ENCODE assay signal across 8 cellular contexts in genomic region chr1:33472349-33472980, GRCh38. TPM values are rescaled to one million over a fixed set of nuclear protein-coding genes. Genes with fewer than 3 reads are reported as not detected.
DNase-seq lines count a peak whose midpoint lies in the region; ATAC-seq and TF ChIP-seq lines count a peak whose summit lies in the region.

Gene ZSCAN20 (plus strand): TSS chr1:33472645. CDS start chr1:33479289, 6,644 bp downstream.

- peak within 1 kb of the TSS; percentile 67 for H3K4me3 ChIP-seq in PC-3 (ENCODE audit: low read length)
- H3K4me3 ChIP-seq in esophagus (ENCODE audit: low read depth in 1 of 2, low read length in 2 of 2): peak within 1 kb of the TSS; percentile 59 to 63
- H3K4me3 ChIP-seq in mucosa of rectum (ENCODE audit: low read length in 2 of 2): peak within 1 kb of the TSS; percentile 78 to 84

- H3K9me2 ChIP-seq in PC-3 (replicated peaks; ENCODE audit: low read length): no peaks in the 10 kb centered on the region

- peaks cover 26% of the 10 kb centered on the region for H3K4me1 Mint-ChIP-seq in activated T-cell treated with anti-CD3 and anti-CD28 coated beads, Interleukin-2, amount 50 U/mL, for 24 hours (ENCODE audit: low read depth)

- no peaks in the 10 kb centered on the region for H3F3A ChIP-seq in PC-3 (ENCODE audit: low read length, unreplicated experiment)

- H3K27ac ChIP-seq in PC-3 (ENCODE audit: low read length) (no peak within 1 kb of the TSS), esophagus (ENCODE audit: low read depth in 2 of 2, low read length in 1 of 2) (peak within 1 kb of the TSS; percentile 59 to 72), mucosa of rectum (ENCODE audit: low read depth in 2 of 2, low read length in 2 of 2) (peak within 1 kb of the TSS; percentile 50 to 73)

- H3K79me2 ChIP-seq in PC-3 (ENCODE audit: low read length): no peaks in the 10 kb centered on the region

- H3K27me3 ChIP-seq in PC-3 (ENCODE audit: low read length): peaks cover 7% of the 10 kb centered on the region; the same call in 1 of the 2 replicates
- H3K27me3 ChIP-seq in esophagus (ENCODE audit: control insufficient read depth in 1 of 2, insufficient read depth in 2 of 2, low read length in 2 of 2): no peaks in the 10 kb centered on the region
- no peaks in the 10 kb centered on the region for H3K27me3 ChIP-seq in mucosa of rectum (ENCODE audit: control insufficient read depth in 2 of 2, insufficient read depth in 2 of 2, low read length in 2 of 2)

- peak within 1 kb of the TSS; percentile 75 for H3K4me2 ChIP-seq in PC-3 (ENCODE audit: low read length)

- intact Hi-C loops in PC-3 (cut with micrococcal nuclease): loop anchor here (5.0 kb wide), 3 partner anchors 40 to 105 kb away; partner anchors contain the start of gene PHC2

- TF ChIP-seq CTCF in PC-3 (conservative IDR thresholded peaks at IDR 0.05; ENCODE audit: low read depth, low read length): no peak

- no peaks in the 10 kb centered on the region for H4K20me1 ChIP-seq in PC-3 (ENCODE audit: low read length)

- peak within 1 kb of the TSS; percentile 81 for H3K4me3 Mint-ChIP-seq in activated T-cell treated with anti-CD3 and anti-CD28 coated beads, Interleukin-2, amount 50 U/mL, for 24 hours

- H2AFZ ChIP-seq in PC-3 (ENCODE audit: low read length): peak within 1 kb of the TSS; percentile 63

- BruUV-seq in PC-3 (replicated peaks; lab: Mats Ljungman, UMichigan): no TSS peak

- POLR2A ChIA-PET in PC-3 (lab: Charles Lee; ENCODE audit: unreplicated experiment): no interaction called here

- peak within 1 kb of the TSS; percentile 66 for H3K9ac ChIP-seq in PC-3 (ENCODE audit: low read length)
- peak within 1 kb of the TSS; percentile 72 to 76 for H3K9ac ChIP-seq in mucosa of rectum (ENCODE audit: low read depth in 1 of 2, low read length in 2 of 2)

- H3K9me3 Mint-ChIP-seq in activated T-cell treated with anti-CD3 and anti-CD28 coated beads, Interleukin-2, amount 50 U/mL, for 24 hours: no peaks in the 10 kb centered on the region

- H3K9me3 ChIP-seq in PC-3 (ENCODE audit: low read length) (no peaks in the 10 kb centered on the region), esophagus (ENCODE audit: control insufficient read depth in 2 of 2, insufficient read depth in 1 of 2, low read depth in 1 of 2, low read length in 1 of 2) (no peaks in the 10 kb centered on the region), mucosa of rectum (ENCODE audit: control insufficient read depth in 2 of 2, low read length in 2 of 2) (no peaks in the 10 kb centered on the region)

- DNase-seq in DMS153 (lab: John Stamatoyannopoulos, UW) (peak; percentile 100), PC-3 (peak; percentile 80)
- peak; percentile 92 for DNase-seq in activated T-cell treated with anti-CD3 and anti-CD28 coated beads, Interleukin-2, amount 50 U/mL, for 24 hours
- DNase-seq in stimulated activated CD8-positive, alpha-beta memory T cell treated with anti-CD3 and anti-CD28 coated beads, Interleukin-4, amount 100 ng/mL, for 4 hours (ENCODE audit: low read depth in 2 of 2, low spot score in 1 of 2): peak; percentile 69 to 80

- WGBS in esophagus, 2 donors: 0 to 1% methylated on average over 37 of the region's 37 CpGs

- H3K27me3 Mint-ChIP-seq in activated T-cell treated with anti-CD3 and anti-CD28 coated beads, Interleukin-2, amount 50 U/mL, for 24 hours: no peaks in the 10 kb centered on the region

- ATAC-seq in GM21619 (IDR thresholded peaks at IDR 0.05; ENCODE audit: unreplicated experiment) (peak; percentile 95), PC-3 (peak; percentile 70)

- H3K4me1 ChIP-seq in PC-3 (ENCODE audit: insufficient read depth, low read length) (no peaks in the 10 kb centered on the region), esophagus (ENCODE audit: control insufficient read depth in 2 of 2, insufficient read depth in 2 of 2, low read length in 1 of 2) (no peaks in the 10 kb centered on the region), mucosa of rectum (ENCODE audit: control insufficient read depth in 2 of 2, insufficient read depth in 2 of 2, low read length in 2 of 2) (peaks cover 3 to 13% of the 10 kb centered on the region in 2 donors)

- H3K36me3 ChIP-seq in PC-3 (ENCODE audit: low read depth, low read length) (no peaks in the 10 kb centered on the region), esophagus (ENCODE audit: control insufficient read depth in 2 of 2, insufficient read depth in 2 of 2, low read length in 1 of 2) (no peaks in the 10 kb centered on the region), mucosa of rectum (ENCODE audit: control insufficient read depth in 2 of 2, insufficient read depth in 2 of 2, low read length in 2 of 2) (no peaks in the 10 kb centered on the region)

- no peak for TF ChIP-seq RAD21 in Ishikawa (IDR thresholded peaks at IDR 0.05; ENCODE audit: low read depth)

- CTCF ChIA-PET in PC-3 (lab: Charles Lee): interaction anchor here (0.7 to 0.8 kb wide), 2 partner anchors 95 to 138 kb away, joined by 3 read pairs; no protein-coding TSS in a partner anchor

- H3K27ac Mint-ChIP-seq in activated T-cell treated with anti-CD3 and anti-CD28 coated beads, Interleukin-2, amount 50 U/mL, for 24 hours: peak within 1 kb of the TSS; percentile 37

- no peak for TF ChIP-seq EP300 in Ishikawa (IDR thresholded peaks at IDR 0.05; ENCODE audit: borderline replicate concordance)

- no peaks in the 10 kb centered on the region for H3K36me3 Mint-ChIP-seq in activated T-cell treated with anti-CD3 and anti-CD28 coated beads, Interleukin-2, amount 50 U/mL, for 24 hours (ENCODE audit: low read depth)

TF ChIP-seq in Ishikawa, 13 proteins besides CTCF, POLR2A, EP300 and RAD21:
- TF ChIP-seq CEBPB (IDR thresholded peaks at IDR 0.05): no peak
- no peak for TF ChIP-seq USF1 (IDR thresholded peaks at IDR 0.05)
- TF ChIP-seq ZBTB7A (IDR thresholded peaks at IDR 0.05; ENCODE audit: low read depth): peak; percentile 46; the same call in 1 of the 2 replicates
- TF ChIP-seq YY1 (IDR thresholded peaks at IDR 0.05; ENCODE audit: low read depth): no peak; the same call in 1 of the 2 replicates
- no peak for TF ChIP-seq NFIC (IDR thresholded peaks at IDR 0.05)
- 0 out of 2 replicates have a peak, but pooled peaks have one; percentile 46 for TF ChIP-seq TAF1 (IDR thresholded peaks at IDR 0.05; ENCODE audit: low read depth)
- TF ChIP-seq CREB1 (IDR thresholded peaks at IDR 0.05; ENCODE audit: low read depth): no peak
- peak; percentile 23; the same call in 1 of the 2 replicates for TF ChIP-seq TCF12 (IDR thresholded peaks at IDR 0.05; ENCODE audit: low read depth)
- TF ChIP-seq MAX (IDR thresholded peaks at IDR 0.05): peak; percentile 50; the same call in 1 of the 2 replicates
- no peak for TF ChIP-seq FOXM1 (IDR thresholded peaks at IDR 0.05; ENCODE audit: borderline replicate concordance, low read depth)
- TF ChIP-seq TEAD4 (IDR thresholded peaks at IDR 0.05): no peak
- TF ChIP-seq REST (IDR thresholded peaks at IDR 0.05; ENCODE audit: low read depth): no peak

RNA-seq across cellular contexts. Expression of gene ZSCAN20, which starts in this region (rescaled TPM):
- total RNA-seq in PC-3 (2014; rRNA removed): 0.84 and 1.6 TPM in 2 replicates
- under 1 TPM; 0.51 to 0.75 TPM for polyA plus RNA-seq in esophagus
